In genomic region chr19:13699786-13700185, GRCh38 we compare ENCODE assay signal across 19 cellular contexts.
"Had no signal": no experiment of that assay in that cellular context is flagged by ENCODE, and none has a peak within 500 bp of the region (broad histone marks: within the 10 kb centered on the region; RNA-seq: fewer than 3 reads in every experiment).

No MANE protein-coding gene starts in this region.

- H3K27me3 ChIP-seq: SJCRH30 had no signal

- H3K4me1 ChIP-seq: SJCRH30 had no signal

- H3K36me3 ChIP-seq: SJCRH30 had no signal

- H3K4me3 ChIP-seq: SJCRH30 had no signal

- H3K27ac ChIP-seq: RWPE1, SJCRH30 had no signal

- ATAC-seq: activated CD8-positive, alpha-beta T cell treated with anti-CD3 and anti-CD28 coated beads, Interleukin-2, amount 10 ng/mL, durations not matched to agents 7 days and 5 days; Panc1; WTC11 had no signal

- DNase-seq: activated CD4-positive, alpha-beta T cell treated with anti-CD3 and anti-CD28 coated beads for 48 hours; activated CD4-positive, alpha-beta T cell treated with anti-CD3 and anti-CD28 coated beads, Interleukin-2, amount 50 U/mL, for 4 hours; activated CD4-positive, CD25-positive, alpha-beta regulatory T cell treated with anti-CD3 and anti-CD28 coated beads, Interleukin-2, amount 50 U/mL, for 72 hours; activated CD8-positive, alpha-beta memory T cell treated with anti-CD3 and anti-CD28 coated beads, Interleukin-2, amount 50 U/mL, for 48 hours; activated CD8-positive, alpha-beta T cell treated with anti-CD3 and anti-CD28 coated beads, Interleukin-2, amount 10 ng/mL, durations not matched to agents 7 days and 5 days; activated effector memory CD4-positive, alpha-beta T cell treated with Interleukin-2 at 50 U/mL for 16 hours; activated naive CD4-positive, alpha-beta T cell; activated T-cell treated with anti-CD3 and anti-CD28 coated beads, Interleukin-2, amount 50 U/mL, for 1 hour; aorta; KG1; NCI-H1092; NCI-H1930; NCI-H446; NCI-H748 treated with DMSO at 0.1 percent for 48 hours; Right ventricle myocardium superior; SJCRH30 had no signal
